In the genomic region with DNA sequence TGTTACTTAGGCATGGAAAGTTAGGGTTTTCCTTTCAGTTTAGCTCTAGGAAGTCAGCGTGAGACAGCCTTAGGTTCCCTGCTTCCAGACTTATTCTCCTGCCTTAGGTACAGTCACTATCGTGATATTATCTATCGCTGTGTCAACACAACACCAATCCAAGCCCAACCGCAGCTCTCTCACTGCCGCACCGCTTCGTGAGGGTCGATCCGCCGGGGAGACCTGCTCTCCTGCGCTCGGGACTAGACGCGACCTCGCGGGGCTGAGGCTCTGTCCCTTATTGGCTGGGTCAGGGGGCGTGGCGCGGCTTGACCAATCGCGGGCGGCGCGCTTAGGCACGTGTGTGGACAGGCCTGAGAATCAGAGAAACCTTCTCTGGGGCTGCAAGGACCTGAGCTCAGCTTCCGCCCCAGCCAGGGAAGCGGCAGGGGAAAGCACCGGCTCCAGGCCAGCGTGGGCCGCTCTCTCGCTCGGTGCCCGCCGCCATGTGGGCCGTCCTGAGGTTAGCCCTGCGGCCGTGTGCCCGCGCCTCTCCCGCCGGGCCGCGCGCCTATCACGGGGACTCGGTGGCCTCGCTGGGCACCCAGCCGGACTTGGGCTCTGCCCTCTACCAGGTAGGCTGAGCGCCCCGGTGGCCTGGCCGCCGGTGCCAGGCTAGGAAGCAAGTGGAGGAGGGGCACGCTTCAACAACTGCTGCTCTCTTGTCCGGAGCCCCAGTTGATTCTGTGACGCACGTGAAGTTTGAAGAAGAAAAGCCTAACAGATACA, we compare ENCODE assay signal across 1 cellular context.
TF ChIP-seq lines count a peak whose summit lies in the region.

A gene (plus strand): TSS at position 400 of the 768 bp plus-strand sequence. CDS start 86 bp downstream, at position 486.

TF ChIP-seq in HepG2, 621 proteins besides CTCF, POLR2A, EP300 and RAD21 (continued from another document and continues in another):
- TF ChIP-seq NCOA5 (CRISPR knock-in tag; IDR thresholded peaks at IDR 0.05) (no peak), TAF1 (CRISPR knock-in tag; IDR thresholded peaks at IDR 0.05) (peak; percentile 95), ZNF775 (CRISPR knock-in tag; IDR thresholded peaks at IDR 0.05; ENCODE audit: borderline replicate concordance) (peak; percentile 79; the same call in 1 of the 2 replicates), RBM39 (IDR thresholded peaks at IDR 0.05; ENCODE audit: low read depth, low read length, poor library complexity, severe bottlenecking) (peak; percentile 32), EEA1 (CRISPR knock-in tag; IDR thresholded peaks at IDR 0.05; ENCODE audit: borderline replicate concordance) (0 out of 2 replicates have a peak, but pooled peaks have one; percentile 68), HNRNPH1 (optimal IDR thresholded peaks at IDR 0.05; ENCODE audit: low read depth, low read length) (no peak), ZKSCAN5 (CRISPR knock-in tag; IDR thresholded peaks at IDR 0.05) (no peak), ZNF546 (CRISPR knock-in tag; conservative IDR thresholded peaks at IDR 0.05) (no peak), ZMYM3 (CRISPR knock-in tag; IDR thresholded peaks at IDR 0.05) (peak; percentile 14; the same call in 1 of the 2 replicates), DNMT3B (CRISPR knock-in tag; conservative IDR thresholded peaks at IDR 0.05) (0 out of 2 replicates have a peak, but pooled peaks have one; percentile 51), MLLT10 (CRISPR knock-in tag; IDR thresholded peaks at IDR 0.05) (no peak), PAWR (CRISPR knock-in tag; IDR thresholded peaks at IDR 0.05; ENCODE audit: borderline replicate concordance) (peak; percentile 88; the same call in 1 of the 2 replicates), HOXA7 (CRISPR knock-in tag; IDR thresholded peaks at IDR 0.05) (no peak), RFX1 (IDR thresholded peaks at IDR 0.05) (no peak), CBX1 (IDR thresholded peaks at IDR 0.05; ENCODE audit: low read depth) (no peak), ZNF781 (CRISPR knock-in tag; IDR thresholded peaks at IDR 0.05; ENCODE audit: borderline replicate concordance, not compliant biosample characterization) (no peak), ZNF776 (CRISPR knock-in tag; IDR thresholded peaks at IDR 0.05) (peak; percentile 76), TCF12 (IDR thresholded peaks at IDR 0.05) (no peak), TCF12 (CRISPR knock-in tag; IDR thresholded peaks at IDR 0.05) (no peak), ZNF558 (CRISPR knock-in tag; IDR thresholded peaks at IDR 0.05; ENCODE audit: borderline replicate concordance) (peak; percentile 91; the same call in 1 of the 2 replicates), FIP1L1 (IDR thresholded peaks at IDR 0.05; ENCODE audit: borderline replicate concordance, insufficient read depth, low read depth, low read length) (no peak), NR2F6 (IDR thresholded peaks at IDR 0.05) (no peak), NR2F6 (CRISPR knock-in tag; IDR thresholded peaks at IDR 0.05) (no peak; the same call in 1 of the 2 replicates), MEIS2 (CRISPR knock-in tag; IDR thresholded peaks at IDR 0.05) (0 out of 2 replicates have a peak, but pooled peaks have one; percentile 24), SIN3B (IDR thresholded peaks at IDR 0.05; ENCODE audit: low read length) (no peak), PLRG1 (conservative IDR thresholded peaks at IDR 0.05) (no peak), MYNN (CRISPR knock-in tag; IDR thresholded peaks at IDR 0.05; ENCODE audit: low read depth) (no peak), TBX3 (IDR thresholded peaks at IDR 0.05; ENCODE audit: borderline replicate concordance) (no peak), FOSL1 (CRISPR knock-in tag; IDR thresholded peaks at IDR 0.05; ENCODE audit: borderline replicate concordance) (no peak), STAG1 (CRISPR knock-in tag; IDR thresholded peaks at IDR 0.05) (no peak), ASH2L (IDR thresholded peaks at IDR 0.05; ENCODE audit: insufficient read length, low read depth, low read length) (peak; percentile 78), ZSCAN20 (CRISPR knock-in tag; IDR thresholded peaks at IDR 0.05; ENCODE audit: borderline replicate concordance) (no peak), ZNF562 (CRISPR knock-in tag; IDR thresholded peaks at IDR 0.05; ENCODE audit: borderline replicate concordance) (no peak), ZNF678 (CRISPR knock-in tag; IDR thresholded peaks at IDR 0.05) (peak; percentile 49; the same call in 1 of the 2 replicates), HNF4A (CRISPR knock-in tag; IDR thresholded peaks at IDR 0.05) (no peak; the same call in 1 of the 2 replicates), ZNF619 (CRISPR knock-in tag; IDR thresholded peaks at IDR 0.05) (no peak), ZNF484 (CRISPR knock-in tag; IDR thresholded peaks at IDR 0.05; ENCODE audit: borderline replicate concordance, low read depth) (no peak), ZFP36 (IDR thresholded peaks at IDR 0.05; ENCODE audit: borderline replicate concordance, low read depth, low read length, partially characterized antibody) (no peak), SETDB1 (CRISPR knock-in tag; IDR thresholded peaks at IDR 0.05; ENCODE audit: borderline replicate concordance) (no peak)
- TF ChIP-seq, protein P1, sequence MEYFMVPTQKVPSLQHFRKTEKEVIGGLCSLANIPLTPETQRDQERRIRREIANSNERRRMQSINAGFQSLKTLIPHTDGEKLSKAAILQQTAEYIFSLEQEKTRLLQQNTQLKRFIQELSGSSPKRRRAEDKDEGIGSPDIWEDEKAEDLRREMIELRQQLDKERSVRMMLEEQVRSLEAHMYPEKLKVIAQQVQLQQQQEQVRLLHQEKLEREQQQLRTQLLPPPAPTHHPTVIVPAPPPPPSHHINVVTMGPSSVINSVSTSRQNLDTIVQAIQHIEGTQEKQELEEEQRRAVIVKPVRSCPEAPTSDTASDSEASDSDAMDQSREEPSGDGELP (IDR thresholded peaks at IDR 0.05; ENCODE audit: borderline replicate concordance, low read depth) = no peak; the same call in 1 of the 2 replicates
- TF ChIP-seq, protein P2, sequence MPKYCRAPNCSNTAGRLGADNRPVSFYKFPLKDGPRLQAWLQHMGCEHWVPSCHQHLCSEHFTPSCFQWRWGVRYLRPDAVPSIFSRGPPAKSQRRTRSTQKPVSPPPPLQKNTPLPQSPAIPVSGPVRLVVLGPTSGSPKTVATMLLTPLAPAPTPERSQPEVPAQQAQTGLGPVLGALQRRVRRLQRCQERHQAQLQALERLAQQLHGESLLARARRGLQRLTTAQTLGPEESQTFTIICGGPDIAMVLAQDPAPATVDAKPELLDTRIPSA (CRISPR knock-in tag; IDR thresholded peaks at IDR 0.05; ENCODE audit: borderline replicate concordance) = no peak; the same call in 1 of the 2 replicates
- TF ChIP-seq, protein P3, sequence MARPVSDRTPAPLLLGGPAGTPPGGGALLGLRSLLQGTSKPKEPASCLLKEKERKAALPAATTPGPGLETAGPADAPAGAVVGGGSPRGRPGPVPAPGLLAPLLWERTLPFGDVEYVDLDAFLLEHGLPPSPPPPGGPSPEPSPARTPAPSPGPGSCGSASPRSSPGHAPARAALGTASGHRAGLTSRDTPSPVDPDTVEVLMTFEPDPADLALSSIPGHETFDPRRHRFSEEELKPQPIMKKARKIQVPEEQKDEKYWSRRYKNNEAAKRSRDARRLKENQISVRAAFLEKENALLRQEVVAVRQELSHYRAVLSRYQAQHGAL (CRISPR knock-in tag; IDR thresholded peaks at IDR 0.05; ENCODE audit: not compliant biosample characterization) = no peak
- TF ChIP-seq, protein P4, sequence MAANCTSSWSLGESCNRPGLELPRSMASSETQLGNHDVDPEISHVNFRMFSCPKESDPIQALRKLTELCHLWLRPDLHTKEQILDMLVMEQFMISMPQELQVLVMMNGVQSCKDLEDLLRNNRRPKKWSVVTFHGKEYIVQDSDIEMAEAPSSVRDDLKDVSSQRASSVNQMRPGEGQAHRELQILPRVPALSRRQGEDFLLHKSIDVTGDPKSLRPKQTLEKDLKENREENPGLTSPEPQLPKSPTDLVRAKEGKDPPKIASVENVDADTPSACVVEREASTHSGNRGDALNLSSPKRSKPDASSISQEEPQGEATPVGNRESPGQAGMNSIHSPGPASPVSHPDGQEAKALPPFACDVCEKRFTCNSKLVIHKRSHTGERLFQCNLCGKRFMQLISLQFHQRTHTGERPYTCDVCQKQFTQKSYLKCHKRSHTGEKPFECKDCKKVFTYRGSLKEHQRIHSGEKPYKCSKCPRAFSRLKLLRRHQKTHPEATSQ (CRISPR knock-in tag; IDR thresholded peaks at IDR 0.05; ENCODE audit: borderline replicate concordance) = no peak; the same call in 1 of the 2 replicates
- TF ChIP-seq, protein P5, sequence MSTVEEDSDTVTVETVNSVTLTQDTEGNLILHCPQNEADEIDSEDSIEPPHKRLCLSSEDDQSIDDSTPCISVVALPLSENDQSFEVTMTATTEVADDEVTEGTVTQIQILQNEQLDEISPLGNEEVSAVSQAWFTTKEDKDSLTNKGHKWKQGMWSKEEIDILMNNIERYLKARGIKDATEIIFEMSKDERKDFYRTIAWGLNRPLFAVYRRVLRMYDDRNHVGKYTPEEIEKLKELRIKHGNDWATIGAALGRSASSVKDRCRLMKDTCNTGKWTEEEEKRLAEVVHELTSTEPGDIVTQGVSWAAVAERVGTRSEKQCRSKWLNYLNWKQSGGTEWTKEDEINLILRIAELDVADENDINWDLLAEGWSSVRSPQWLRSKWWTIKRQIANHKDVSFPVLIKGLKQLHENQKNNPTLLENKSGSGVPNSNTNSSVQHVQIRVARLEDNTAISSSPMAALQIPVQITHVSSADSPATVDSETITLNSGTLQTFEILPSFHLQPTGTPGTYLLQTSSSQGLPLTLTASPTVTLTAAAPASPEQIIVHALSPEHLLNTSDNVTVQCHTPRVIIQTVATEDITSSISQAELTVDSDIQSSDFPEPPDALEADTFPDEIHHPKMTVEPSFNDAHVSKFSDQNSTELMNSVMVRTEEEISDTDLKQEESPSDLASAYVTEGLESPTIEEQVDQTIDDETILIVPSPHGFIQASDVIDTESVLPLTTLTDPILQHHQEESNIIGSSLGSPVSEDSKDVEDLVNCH (CRISPR knock-in tag; IDR thresholded peaks at IDR 0.05) = 0 out of 2 replicates have a peak, but pooled peaks have one; percentile 49
- TF ChIP-seq, protein P6, sequence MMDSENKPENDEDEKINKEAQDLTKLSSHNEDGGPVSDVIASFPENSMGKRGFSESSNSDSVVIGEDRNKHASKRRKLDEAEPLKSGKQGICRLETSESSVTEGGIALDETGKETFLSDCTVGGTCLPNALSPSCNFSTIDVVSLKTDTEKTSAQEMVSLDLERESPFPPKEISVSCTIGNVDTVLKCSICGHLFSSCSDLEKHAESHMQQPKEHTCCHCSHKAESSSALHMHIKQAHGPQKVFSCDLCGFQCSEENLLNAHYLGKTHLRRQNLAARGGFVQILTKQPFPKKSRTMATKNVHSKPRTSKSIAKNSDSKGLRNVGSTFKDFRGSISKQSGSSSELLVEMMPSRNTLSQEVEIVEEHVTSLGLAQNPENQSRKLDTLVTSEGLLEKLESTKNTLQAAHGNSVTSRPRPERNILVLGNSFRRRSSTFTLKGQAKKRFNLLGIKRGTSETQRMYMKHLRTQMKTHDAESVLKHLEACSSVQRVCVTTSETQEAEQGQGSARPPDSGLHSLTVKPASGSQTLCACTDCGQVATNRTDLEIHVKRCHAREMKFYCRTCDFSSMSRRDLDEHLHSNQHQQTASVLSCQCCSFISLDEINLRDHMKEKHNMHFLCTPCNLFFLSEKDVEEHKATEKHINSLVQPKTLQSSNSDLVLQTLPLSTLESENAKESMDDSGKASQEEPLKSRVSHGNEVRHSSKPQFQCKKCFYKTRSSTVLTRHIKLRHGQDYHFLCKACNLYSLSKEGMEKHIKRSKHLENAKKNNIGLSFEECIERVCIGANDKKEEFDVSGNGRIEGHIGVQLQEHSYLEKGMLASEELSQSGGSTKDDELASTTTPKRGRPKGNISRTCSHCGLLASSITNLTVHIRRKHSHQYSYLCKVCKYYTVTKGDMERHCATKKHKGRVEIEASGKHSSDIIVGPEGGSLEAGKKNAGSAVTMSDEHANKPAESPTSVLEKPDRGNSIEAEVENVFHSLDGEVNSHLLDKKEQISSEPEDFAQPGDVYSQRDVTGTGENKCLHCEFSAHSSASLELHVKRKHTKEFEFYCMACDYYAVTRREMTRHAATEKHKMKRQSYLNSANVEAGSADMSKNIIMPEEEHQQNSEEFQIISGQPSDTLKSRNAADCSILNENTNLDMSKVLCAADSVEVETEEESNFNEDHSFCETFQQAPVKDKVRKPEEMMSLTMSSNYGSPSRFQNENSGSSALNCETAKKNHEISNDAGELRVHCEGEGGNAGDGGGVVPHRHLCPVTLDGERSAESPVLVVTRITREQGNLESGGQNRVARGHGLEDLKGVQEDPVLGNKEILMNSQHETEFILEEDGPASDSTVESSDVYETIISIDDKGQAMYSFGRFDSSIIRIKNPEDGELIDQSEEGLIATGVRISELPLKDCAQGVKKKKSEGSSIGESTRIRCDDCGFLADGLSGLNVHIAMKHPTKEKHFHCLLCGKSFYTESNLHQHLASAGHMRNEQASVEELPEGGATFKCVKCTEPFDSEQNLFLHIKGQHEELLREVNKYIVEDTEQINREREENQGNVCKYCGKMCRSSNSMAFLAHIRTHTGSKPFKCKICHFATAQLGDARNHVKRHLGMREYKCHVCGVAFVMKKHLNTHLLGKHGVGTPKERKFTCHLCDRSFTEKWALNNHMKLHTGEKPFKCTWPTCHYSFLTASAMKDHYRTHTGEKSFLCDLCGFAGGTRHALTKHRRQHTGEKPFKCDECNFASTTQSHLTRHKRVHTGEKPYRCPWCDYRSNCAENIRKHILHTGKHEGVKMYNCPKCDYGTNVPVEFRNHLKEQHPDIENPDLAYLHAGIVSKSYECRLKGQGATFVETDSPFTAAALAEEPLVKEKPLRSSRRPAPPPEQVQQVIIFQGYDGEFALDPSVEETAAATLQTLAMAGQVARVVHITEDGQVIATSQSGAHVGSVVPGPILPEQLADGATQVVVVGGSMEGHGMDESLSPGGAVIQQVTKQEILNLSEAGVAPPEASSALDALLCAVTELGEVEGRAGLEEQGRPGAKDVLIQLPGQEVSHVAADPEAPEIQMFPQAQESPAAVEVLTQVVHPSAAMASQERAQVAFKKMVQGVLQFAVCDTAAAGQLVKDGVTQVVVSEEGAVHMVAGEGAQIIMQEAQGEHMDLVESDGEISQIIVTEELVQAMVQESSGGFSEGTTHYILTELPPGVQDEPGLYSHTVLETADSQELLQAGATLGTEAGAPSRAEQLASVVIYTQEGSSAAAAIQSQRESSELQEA (CRISPR knock-in tag; IDR thresholded peaks at IDR 0.05; ENCODE audit: not compliant biosample characterization) = no peak
